7 cellular contexts compared by ENCODE assay signal in genomic region chr16:12802661-12803060, GRCh38. TPM values are rescaled to one million over a fixed set of nuclear protein-coding genes. Genes with fewer than 3 reads are reported as not detected.
DNase-seq lines count a peak whose midpoint lies in the region; ATAC-seq and TF ChIP-seq lines count a peak whose summit lies in the region.

No MANE protein-coding gene starts in this region.

- no peak overlapping the region for H2AFZ ChIP-seq in HCT116 (ENCODE audit: low read depth, low read length, poor library complexity, severe bottlenecking)

- H3K36me3 ChIP-seq in HCT116 (ENCODE audit: control insufficient read depth in 1 of 2, insufficient read depth in 2 of 2, low read length in 2 of 2) (no peaks in the 10 kb centered on the region), spleen (no peaks in the 10 kb centered on the region)

- intact Hi-C loops in HCT116 (cut with micrococcal nuclease): loop anchor here (2.0 to 5.0 kb wide), 2 partner anchors 190 to 230 kb away; no protein-coding TSS in a partner anchor
- intact Hi-C loops in activated CD8-positive, alpha-beta T cell treated with anti-CD3 and anti-CD28 coated beads for 36 hours (cut with micrococcal nuclease): no loop called here
- intact Hi-C loops in spleen (cut with DNase I; ENCODE audit: low total_unique reads): no loop called here

- peaks cover 7% of the 10 kb centered on the region for H3K36me3 Mint-ChIP-seq in activated CD8-positive, alpha-beta T cell treated with anti-CD3 and anti-CD28 coated beads for 36 hours (ENCODE audit: low read depth)

- POLR2A ChIA-PET in HCT116 (lab: Charles Lee): interaction anchor here (1.2 kb wide), 1 partner anchor 19 kb away, joined by 4 read pairs; no protein-coding TSS in a partner anchor
- POLR2A ChIA-PET in activated CD8-positive, alpha-beta T cell treated with anti-CD3 and anti-CD28 coated beads for 36 hours (lab: Charles Lee): interaction anchor here (0.8 to 1.4 kb wide), 5 partner anchors 9 to 263 kb away, joined by 3 to 6 read pairs (median 5); no protein-coding TSS in a partner anchor

- RAD21 ChIA-PET in HCT116 (lab: Charles Lee; ENCODE audit: low non-redundant PET in 1 of 2, low total read pairs in 2 of 2, uncharacterized antibody in 2 of 2, unreplicated experiment in 2 of 2): no interaction called here

- H3K9me3 ChIP-seq in HCT116 (ENCODE audit: control insufficient read depth in 1 of 2, insufficient read depth in 1 of 2, low read depth in 1 of 2, low read length in 2 of 2) (no peaks in the 10 kb centered on the region), spleen (no peaks in the 10 kb centered on the region)

- H3K27ac Mint-ChIP-seq in activated CD8-positive, alpha-beta T cell treated with anti-CD3 and anti-CD28 coated beads for 36 hours: peak overlapping the region; percentile 93

- no peak for ATAC-seq in HCT116
- no peak for ATAC-seq in activated CD8-positive, alpha-beta T cell treated with anti-CD3 and anti-CD28 coated beads for 36 hours

- TF ChIP-seq POLR2A in HCT116 (IDR thresholded peaks at IDR 0.05; ENCODE audit: borderline replicate concordance, extremely low read depth, insufficient read depth, insufficient read length): no peak
- TF ChIP-seq POLR2A in spleen (IDR thresholded peaks at IDR 0.05): no peak

- H3K9me2 ChIP-seq in HCT116 (ENCODE audit: insufficient read depth): no peaks in the 10 kb centered on the region

- H3K27me3 Mint-ChIP-seq in activated CD8-positive, alpha-beta T cell treated with anti-CD3 and anti-CD28 coated beads for 36 hours: no peaks in the 10 kb centered on the region

- TF ChIP-seq CTCF in HCT116 (IDR thresholded peaks at IDR 0.05 in 2 of 3, conservative IDR thresholded peaks at IDR 0.05 in 1 of 3; ENCODE audit: borderline replicate concordance in 1 of 3, insufficient read depth in 1 of 3, low read depth in 2 of 3, low read length in 2 of 3) (no peak), spleen (IDR thresholded peaks at IDR 0.05 in 8 of 11, conservative IDR thresholded peaks at IDR 0.05 in 3 of 11) (no peak)
- no peak for TF ChIP-seq CTCF in activated CD8-positive, alpha-beta T cell treated with anti-CD3 and anti-CD28 coated beads for 36 hours (IDR thresholded peaks at IDR 0.05)

- H3K27ac ChIP-seq in HCT116 (ENCODE audit: low read depth, low read length) (peak overlapping the region; percentile 75), spleen (peak overlapping the region; percentile 89 to 98 (median 93))

- 61 to 82% (median 74%) methylated on average over 6 of the region's 6 CpGs for WGBS in spleen, 5 donors

- no peaks in the 10 kb centered on the region for H4K20me1 ChIP-seq in HCT116 (ENCODE audit: insufficient read depth)

- H3K27me3 ChIP-seq in HCT116 (ENCODE audit: insufficient read depth, low read length): no peaks in the 10 kb centered on the region
- no peaks in the 10 kb centered on the region for H3K27me3 ChIP-seq in spleen (replicated peaks in 1 of 7)

- CTCF ChIA-PET in HCT116 (lab: Charles Lee): no interaction called here
- CTCF ChIA-PET in activated CD8-positive, alpha-beta T cell treated with anti-CD3 and anti-CD28 coated beads for 36 hours (lab: Charles Lee): interaction anchor here (0.6 to 0.8 kb wide), 2 partner anchors 15 to 21 kb away, joined by 3 read pairs; no protein-coding TSS in a partner anchor

- H3K9ac ChIP-seq in HCT116 (ENCODE audit: low read length): peak overlapping the region; percentile 76

- H3K9me3 Mint-ChIP-seq in activated CD8-positive, alpha-beta T cell treated with anti-CD3 and anti-CD28 coated beads for 36 hours: no peaks in the 10 kb centered on the region

- DNase-seq in HCT116 (ENCODE audit: low read depth, low spot score): no peak
- DNase-seq in activated CD8-positive, alpha-beta T cell treated with anti-CD3 and anti-CD28 coated beads for 36 hours: no peak
- no peak for DNase-seq in spleen
- DNase-seq in middle frontal gyrus (ENCODE audit: extremely low spot score, low spot score): no peak
- DNase-seq in cerebellar nuclear complex (lab: John Stamatoyannopoulos, UW): no peak
- DNase-seq in NCI-H1092 (lab: John Stamatoyannopoulos, UW): no peak

- H3K4me1 ChIP-seq in HCT116 (ENCODE audit: control insufficient read depth in 1 of 2, insufficient read depth in 2 of 2, low read length in 2 of 2): peaks cover 10 to 23% of the 10 kb centered on the region in 2 experiments; a peak in 3 of 4 replicates
- peaks cover 14 to 66% (median 31%) of the 10 kb centered on the region in 6 donors for H3K4me1 ChIP-seq in spleen

- H3K79me2 ChIP-seq in HCT116 (ENCODE audit: insufficient read depth, low read length): peaks cover 8% of the 10 kb centered on the region

- TF ChIP-seq RAD21 in HCT116 (IDR thresholded peaks at IDR 0.05; ENCODE audit: low read depth): no peak

- H3K4me1 Mint-ChIP-seq in activated CD8-positive, alpha-beta T cell treated with anti-CD3 and anti-CD28 coated beads for 36 hours (ENCODE audit: low read depth): peaks cover 34% of the 10 kb centered on the region

- peak overlapping the region; percentile 94 for H3K4me2 ChIP-seq in HCT116 (ENCODE audit: low read length)

- H3K4me3 Mint-ChIP-seq in activated CD8-positive, alpha-beta T cell treated with anti-CD3 and anti-CD28 coated beads for 36 hours: peak overlapping the region; percentile 94

- peak overlapping the region; percentile 93 to 97 for H3K4me3 ChIP-seq in HCT116 (replicated peaks in 1 of 2; ENCODE audit: low read depth in 1 of 2, low read length in 2 of 2)
- peak overlapping the region; percentile 85 for H3K4me3 ChIP-seq in iPS-11a (ENCODE audit: low read depth, low read length)
- H3K4me3 ChIP-seq in spleen: peak overlapping the region; percentile 50 to 83 (median 69)

- no TSS peak for BruUV-seq in HCT116 (replicated peaks; lab: Mats Ljungman, UMichigan)

TF ChIP-seq in HCT116, 20 proteins besides CTCF, POLR2A, EP300 and RAD21 (continues in another document):
- TF ChIP-seq YY1 (IDR thresholded peaks at IDR 0.05; ENCODE audit: extremely low read depth, insufficient replicate concordance, low read depth, low read length): no peak
- no peak for TF ChIP-seq EZH2phosphoT487 (IDR thresholded peaks at IDR 0.05; ENCODE audit: borderline replicate concordance)
- no peak for TF ChIP-seq CEBPB (IDR thresholded peaks at IDR 0.05; ENCODE audit: low read depth)
- TF ChIP-seq MAX (IDR thresholded peaks at IDR 0.05): no peak; the same call in 1 of the 2 replicates
- no peak for TF ChIP-seq EGR1 (IDR thresholded peaks at IDR 0.05; ENCODE audit: low read depth)
- no peak for TF ChIP-seq REST (IDR thresholded peaks at IDR 0.05; ENCODE audit: low read depth)
- TF ChIP-seq SRF (IDR thresholded peaks at IDR 0.05; ENCODE audit: low read depth): no peak
- no peak for TF ChIP-seq ZNF274 (IDR thresholded peaks at IDR 0.05; ENCODE audit: low read depth, low read length)
- TF ChIP-seq ZBTB33 (IDR thresholded peaks at IDR 0.05; ENCODE audit: extremely low read depth, insufficient replicate concordance, low read length): no peak
- TF ChIP-seq SP1 (IDR thresholded peaks at IDR 0.05; ENCODE audit: low read depth): no peak
- TF ChIP-seq ELF1 (IDR thresholded peaks at IDR 0.05; ENCODE audit: borderline replicate concordance, low read depth): no peak

RNA-seq across cellular contexts. Expression of gene CPPED1, which starts 1.0 kb away (rescaled TPM):
- total RNA-seq in HCT116 (2021; ENCODE audit: unreplicated experiment) (8.1 TPM), spleen (10 to 100 TPM; 38.0 to 66.3 (median 50.6) TPM)
- 4.8 and 6.0 TPM in 2 replicates for polyA plus RNA-seq in HCT116 (2012)
- 1 to 10 TPM; 5.0 to 5.7 TPM for total RNA-seq in activated CD8-positive, alpha-beta T cell treated with anti-CD3 and anti-CD28 coated beads for 36 hours
- polyA plus RNA-seq in spleen: 10 to 100 TPM; 10.0 to 21.6 (median 10.8) TPM
